In genomic region chr9:62822185-62822584, GRCh38 we compare ENCODE assay signal across 5 cellular contexts.
DNase-seq lines count a peak whose midpoint lies in the region; ATAC-seq and TF ChIP-seq lines count a peak whose summit lies in the region.
"Not testable (repeated sequence)": the region's sequence is repeated elsewhere in the genome, so short reads cannot be mapped to it uniquely, and the experiment has no call there.

No MANE protein-coding gene starts in this region.

- DNase-seq in RWPE2 (ENCODE audit: low spot score); lower lobe of right lung; sciatic nerve (ENCODE audit: low spot score); upper lobe of left lung; aorta: not testable (repeated sequence)

- intact Hi-C loops in lower lobe of right lung (cut with DNase I); sciatic nerve (cut with DNase I); aorta (cut with DNase I): not testable (repeated sequence)

- H3K27ac ChIP-seq in RWPE2 (ENCODE audit: poor library complexity, severe bottlenecking); lower lobe of right lung; upper lobe of left lung; aorta (ENCODE audit: low read depth in 1 of 2, low read length in 2 of 2): not testable (repeated sequence)

- TF ChIP-seq CTCF in RWPE2 (IDR thresholded peaks at IDR 0.05; ENCODE audit: poor library complexity, severe bottlenecking); lower lobe of right lung (IDR thresholded peaks at IDR 0.05); upper lobe of left lung (IDR thresholded peaks at IDR 0.05): not testable (repeated sequence)

- not testable (repeated sequence) for H3K9me3 ChIP-seq in RWPE2 (ENCODE audit: severe bottlenecking); lower lobe of right lung; upper lobe of left lung; aorta (ENCODE audit: control insufficient read depth, low read length)

- ATAC-seq in RWPE2 (ENCODE audit: low read depth) = peak; percentile 29; the same call in 1 of the 3 replicates
- ATAC-seq in lower lobe of right lung = peak; percentile 21 to 29
- ATAC-seq in sciatic nerve = peak; percentile 24
- ATAC-seq in upper lobe of left lung (ENCODE audit: low FRiP score in 2 of 2) = peak; percentile 39 to 61
- ATAC-seq in aorta (ENCODE audit: low FRiP score) = peak; percentile 78

- H3K4me1 ChIP-seq in RWPE2 (ENCODE audit: insufficient read depth, poor library complexity, severe bottlenecking); lower lobe of right lung; upper lobe of left lung; aorta (ENCODE audit: control insufficient read depth in 1 of 2, insufficient read depth in 2 of 2, low read length in 2 of 2): not testable (repeated sequence)

- TF ChIP-seq EP300 in upper lobe of left lung (IDR thresholded peaks at IDR 0.05) = not testable (repeated sequence)

- not testable (repeated sequence) for H3K4me3 ChIP-seq in RWPE2 (ENCODE audit: severe bottlenecking); lower lobe of right lung; upper lobe of left lung; aorta (ENCODE audit: low read length in 2 of 2)

- WGBS in upper lobe of left lung, 2 donors = 52 to 53% methylated on average over 3 of the region's 3 CpGs
- WGBS in aorta, 2 donors = 40 to 49% methylated on average over 3 of the region's 3 CpGs

- not testable (repeated sequence) for H3K27me3 ChIP-seq in RWPE2 (ENCODE audit: insufficient read depth, poor library complexity, severe bottlenecking); lower lobe of right lung (ENCODE audit: low read depth); upper lobe of left lung; aorta (ENCODE audit: control insufficient read depth in 1 of 2, insufficient read depth in 2 of 2, low read length in 1 of 2)

- not testable (repeated sequence) for H3K36me3 ChIP-seq in RWPE2 (ENCODE audit: low read depth); lower lobe of right lung; upper lobe of left lung; aorta (ENCODE audit: control insufficient read depth in 1 of 2, insufficient read depth in 2 of 2, low read length in 1 of 2)

- not testable (repeated sequence) for TF ChIP-seq POLR2A in upper lobe of left lung (IDR thresholded peaks at IDR 0.05)

Comparison
In these comparisons a context has a peak if more than half of its experiments do, and no peak if none do; other contexts are left out.
1. ATAC-seq: peak in every context shown above with its lines; median percentile 78 in aorta; 50 in upper lobe of left lung; 29 in RWPE2; 25 in lower lobe of right lung; 24 in sciatic nerve.